ENCODE assay signal across 28 cellular contexts in the genomic region with DNA sequence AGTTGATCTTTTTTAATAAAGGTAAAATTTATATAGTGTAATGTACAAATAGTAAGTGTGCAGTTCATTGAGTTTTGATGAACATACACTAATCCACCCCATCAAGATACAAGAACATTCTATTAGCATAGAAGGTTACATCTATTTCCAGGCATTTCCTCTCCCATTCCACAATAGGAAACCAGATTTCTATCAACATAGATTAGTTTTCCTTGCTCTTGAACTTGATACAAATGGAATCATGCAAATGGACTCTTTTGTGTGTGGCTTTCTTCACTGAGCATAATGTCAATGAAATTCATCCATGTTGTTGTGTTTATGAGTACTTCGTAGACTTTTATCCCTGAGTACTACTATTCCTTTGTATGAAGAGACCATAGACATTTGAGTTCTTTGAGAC. TPM values are rescaled to one million over a fixed set of nuclear protein-coding genes. Genes with fewer than 3 reads are reported as not detected.
A peak's percentile ranks its signal among the peaks of the same experiment; 100 is the strongest.
DNase-seq lines count a peak whose midpoint lies in the region; ATAC-seq, FAIRE-seq and TF ChIP-seq lines count a peak whose summit lies in the region.
"Had no signal": no experiment of that assay in that cellular context is flagged by ENCODE, and none has a peak within 500 bp of the region (broad histone marks: within the 10 kb centered on the region; RNA-seq: fewer than 3 reads in every experiment).

No MANE protein-coding gene starts in this region.

- peaks cover 20% of the 10 kb centered on the region for H3K36me3 Mint-ChIP-seq in activated naive CD4-positive, alpha-beta T cell treated with anti-CD3 and anti-CD28 coated beads, Interleukin-2, amount 50 U/mL, for 24 hours
- peaks cover 6 to 13% of the 10 kb centered on the region in 2 donors for H3K36me3 Mint-ChIP-seq in activated naive CD4-positive, alpha-beta T cell treated with anti-CD3 and anti-CD28 coated beads, Interleukin-2, amount 50 U/mL, for 72 hours
- peaks cover 4% of the 10 kb centered on the region for H3K36me3 Mint-ChIP-seq in astrocyte (ENCODE audit: low read depth, unreplicated experiment)

- H3K27ac ChIP-seq in OCI-LY1 (ENCODE audit: low read depth, low read length, poor library complexity, severe bottlenecking) (peak overlapping the region; percentile 7), astrocyte (ENCODE audit: low read depth, low read length) (no peak overlapping the region)
- H3K27ac ChIP-seq: C4-2B, gastroesophageal sphincter, thyroid gland had no signal

- no peak overlapping the region for H2AFZ ChIP-seq in OCI-LY1 (ENCODE audit: low read length)
- no peak overlapping the region for H2AFZ ChIP-seq in astrocyte (ENCODE audit: low read depth, low read length)
- H2AFZ ChIP-seq: GM23338 had no signal

- H3K9me3 ChIP-seq in OCI-LY1 (ENCODE audit: low read length) (no peaks in the 10 kb centered on the region), astrocyte (ENCODE audit: insufficient read depth, low read depth, low read length) (no peaks in the 10 kb centered on the region)
- H3K9me3 ChIP-seq: gastroesophageal sphincter, thyroid gland had no signal

- H3K4me3 ChIP-seq in OCI-LY1 (ENCODE audit: low read depth, low read length, poor library complexity, severe bottlenecking) = no peak overlapping the region
- no peak overlapping the region for H3K4me3 ChIP-seq in astrocyte (ENCODE audit: insufficient read depth, low read depth, low read length)
- H3K4me3 ChIP-seq: gastroesophageal sphincter, GM23338, thyroid gland had no signal

- peaks cover 66% of the 10 kb centered on the region for H3K79me2 ChIP-seq in OCI-LY1 (ENCODE audit: insufficient read depth, low read length)
- H3K79me2 ChIP-seq in astrocyte (ENCODE audit: insufficient read depth, low read length) = peaks cover 58% of the 10 kb centered on the region

- H3K27me3 ChIP-seq in OCI-LY1 (ENCODE audit: insufficient read depth, low read length) (no peaks in the 10 kb centered on the region), astrocyte (ENCODE audit: insufficient read depth, low read length) (no peaks in the 10 kb centered on the region)
- H3K27me3 ChIP-seq: gastroesophageal sphincter, thyroid gland had no signal

- H3K36me3 ChIP-seq in OCI-LY1 (ENCODE audit: insufficient read depth, low read length) = peaks cover 20% of the 10 kb centered on the region; the same call in 1 of the 2 replicates
- no peaks in the 10 kb centered on the region for H3K36me3 ChIP-seq in astrocyte (ENCODE audit: insufficient read depth, low read length)
- H3K36me3 ChIP-seq: thyroid gland had no signal

- no peaks in the 10 kb centered on the region for H3K9me3 Mint-ChIP-seq in activated naive CD4-positive, alpha-beta T cell treated with anti-CD3 and anti-CD28 coated beads, Interleukin-2, amount 50 U/mL, for 24 hours
- H3K9me3 Mint-ChIP-seq in activated naive CD4-positive, alpha-beta T cell treated with anti-CD3 and anti-CD28 coated beads, Interleukin-2, amount 50 U/mL, for 72 hours = no peaks in the 10 kb centered on the region
- no peaks in the 10 kb centered on the region for H3K9me3 Mint-ChIP-seq in astrocyte (ENCODE audit: unreplicated experiment)
- H3K9me3 Mint-ChIP-seq: endodermal cell, GM23338 had no signal

- H3K9ac ChIP-seq in OCI-LY1 (ENCODE audit: low read length) (no peak overlapping the region), astrocyte (ENCODE audit: low read length) (no peak overlapping the region)

- TF ChIP-seq CTCF in OCI-LY1 (IDR thresholded peaks at IDR 0.05; ENCODE audit: low read length) = no peak
- no peak for TF ChIP-seq CTCF in astrocyte (IDR thresholded peaks at IDR 0.05; ENCODE audit: insufficient read depth, low read depth, low read length)

- peak; percentile 50 for FAIRE-seq in astrocyte (lab: Jason Lieb, UNC)
- FAIRE-seq: bronchial epithelial cell had no signal

- ATAC-seq in activated naive CD4-positive, alpha-beta T cell treated with anti-CD3 and anti-CD28 coated beads, Interleukin-2, amount 50 U/mL, for 72 hours = no peak
- no peak for ATAC-seq in activated CD4-positive, CD25-positive, alpha-beta regulatory T cell treated with anti-CD3 and anti-CD28 coated beads, Interleukin-2, amount 50 U/mL, for 24 hours
- ATAC-seq: gastroesophageal sphincter; GM23338; sciatic nerve; SK-N-SH treated with all-trans-retinoic acid at 6 μM for 48 hours; stimulated activated naive CD8-positive, alpha-beta T cell treated with anti-CD3 and anti-CD28 coated beads, Interleukin-15, Interleukin-2, amounts not matched to agents 100 U/mL and 50 U/mL, for 24 hours had no signal

- peaks cover 83% of the 10 kb centered on the region for H3K4me1 Mint-ChIP-seq in activated naive CD4-positive, alpha-beta T cell treated with anti-CD3 and anti-CD28 coated beads, Interleukin-2, amount 50 U/mL, for 24 hours
- peaks cover 18% of the 10 kb centered on the region for H3K4me1 Mint-ChIP-seq in astrocyte (ENCODE audit: low read depth, unreplicated experiment)

- H3K4me2 ChIP-seq in OCI-LY1 (ENCODE audit: low read length) = no peak overlapping the region
- no peak overlapping the region for H3K4me2 ChIP-seq in astrocyte (ENCODE audit: low read length)
- H3K4me2 ChIP-seq: GM23338 had no signal

- no peaks in the 10 kb centered on the region for H3K9me2 ChIP-seq in OCI-LY1 (ENCODE audit: low read depth, low read length)

- H3K27ac Mint-ChIP-seq in activated naive CD4-positive, alpha-beta T cell treated with anti-CD3 and anti-CD28 coated beads, Interleukin-2, amount 50 U/mL, for 24 hours = peak overlapping the region; percentile 59
- no peak overlapping the region for H3K27ac Mint-ChIP-seq in activated naive CD4-positive, alpha-beta T cell treated with anti-CD3 and anti-CD28 coated beads, Interleukin-2, amount 50 U/mL, for 72 hours
- H3K27ac Mint-ChIP-seq in astrocyte (ENCODE audit: unreplicated experiment) = no peak overlapping the region
- H3K27ac Mint-ChIP-seq: endodermal cell, GM23338 had no signal

- H3K4me3 Mint-ChIP-seq in activated naive CD4-positive, alpha-beta T cell treated with anti-CD3 and anti-CD28 coated beads, Interleukin-2, amount 50 U/mL, for 24 hours = no peak overlapping the region
- H3K4me3 Mint-ChIP-seq in astrocyte (ENCODE audit: unreplicated experiment) = no peak overlapping the region
- H3K4me3 Mint-ChIP-seq: endodermal cell, GM23338 had no signal

- H3K4me1 ChIP-seq in OCI-LY1 (ENCODE audit: insufficient read depth, low read length, severe bottlenecking) (peaks cover 31% of the 10 kb centered on the region), astrocyte (ENCODE audit: insufficient read depth, low read length) (peaks cover 5% of the 10 kb centered on the region)

- H3F3A ChIP-seq in OCI-LY1 (ENCODE audit: insufficient read depth, low read length) = no peaks in the 10 kb centered on the region; the same call in 1 of the 2 replicates

- no peaks in the 10 kb centered on the region for H4K20me1 ChIP-seq in OCI-LY1 (ENCODE audit: insufficient read depth, low read length)
- peaks cover 7% of the 10 kb centered on the region for H4K20me1 ChIP-seq in astrocyte (ENCODE audit: insufficient read depth, low read length)

- no peak for DNase-seq in activated naive CD4-positive, alpha-beta T cell treated with anti-CD3 and anti-CD28 coated beads, Interleukin-2, amount 50 U/mL, for 72 hours (ENCODE audit: low spot score in 2 of 2)
- no peak for DNase-seq in astrocyte (ENCODE audit: low read depth)
- peak; percentile 30 for DNase-seq in pulmonary artery endothelial cell (ENCODE audit: low read depth, low spot score)
- DNase-seq in GM19240 (ENCODE audit: insufficient read length, low spot score) = no peak
- no peak for DNase-seq in NK-92 treated with Interleukin-12 subunit alpha and Interleukin-12 subunit beta, amount 100 ng/mL, for 24 hours (lab: John Stamatoyannopoulos, UW)
- DNase-seq: activated CD4-positive, CD25-positive, alpha-beta regulatory T cell; activated CD8-positive, alpha-beta memory T cell treated with anti-CD3 and anti-CD28 coated beads, Interleukin-2, amount 10 ng/mL, durations not matched to agents 7 days and 5 days; amniotic stem cell; cortex of kidney; endodermal cell; hypothalamus; NCI-H1105 treated with DMSO at 0.1 percent for 48 hours; NCI-H2081 treated with DMSO at 0.1 percent for 48 hours; NCI-H446; OCI-M1; stimulated activated CD4-positive, alpha-beta T cell treated with anti-CD3 and anti-CD28 coated beads, Interleukin-15, amount 100 ng/mL, for 24 hours; stimulated activated naive CD8-positive, alpha-beta T cell treated with anti-CD3 and anti-CD28 coated beads, Interleukin-15, Interleukin-2, amounts not matched to agents 100 U/mL and 50 U/mL, for 24 hours; T1000; thyroid gland had no signal

- H3K27me3 Mint-ChIP-seq in activated naive CD4-positive, alpha-beta T cell treated with anti-CD3 and anti-CD28 coated beads, Interleukin-2, amount 50 U/mL, for 24 hours = no peaks in the 10 kb centered on the region
- H3K27me3 Mint-ChIP-seq in astrocyte (ENCODE audit: low read depth, unreplicated experiment) = no peaks in the 10 kb centered on the region
- H3K27me3 Mint-ChIP-seq: activated CD8-positive, alpha-beta memory T cell treated with anti-CD3 and anti-CD28 coated beads, Interleukin-2, amount 10 ng/mL, durations not matched to agents 7 days and 5 days had no signal

RNA-seq across cellular contexts. Expression of gene STYX, which starts 10.8 kb away (rescaled TPM):
- total RNA-seq in activated naive CD4-positive, alpha-beta T cell treated with anti-CD3 and anti-CD28 coated beads, Interleukin-2, amount 50 U/mL, for 72 hours = 10 to 100 TPM; 12.8 to 20.9 TPM
- total RNA-seq in astrocyte (24.3 and 26.3 TPM in 2 replicates), pulmonary artery endothelial cell (20.0 and 26.4 TPM in 2 replicates)

RNA-seq across cellular contexts. Expression of gene PSMC6, which starts 33.8 kb away (rescaled TPM):
- 100 to 1,000 TPM; 115 to 156 TPM for total RNA-seq in activated naive CD4-positive, alpha-beta T cell treated with anti-CD3 and anti-CD28 coated beads, Interleukin-2, amount 50 U/mL, for 72 hours
- 70.0 and 74.1 TPM in 2 replicates for total RNA-seq in astrocyte
- total RNA-seq in pulmonary artery endothelial cell = 95.8 and 154 TPM in 2 replicates

RNA-seq across cellular contexts. Expression of gene ERO1A, which starts 45.4 kb away (rescaled TPM):
- total RNA-seq in activated naive CD4-positive, alpha-beta T cell treated with anti-CD3 and anti-CD28 coated beads, Interleukin-2, amount 50 U/mL, for 72 hours = 100 to 1,000 TPM in 1 of 2 donors, 10 to 100 TPM in 1; 95.7 to 205 TPM
- 80.5 and 94.0 TPM in 2 replicates for total RNA-seq in astrocyte
- 63.3 and 81.4 TPM in 2 replicates for total RNA-seq in pulmonary artery endothelial cell

RNA-seq across cellular contexts. Expression of gene GNPNAT1, which starts 50.7 kb away (rescaled TPM):
- total RNA-seq in activated naive CD4-positive, alpha-beta T cell treated with anti-CD3 and anti-CD28 coated beads, Interleukin-2, amount 50 U/mL, for 72 hours = 10 to 100 TPM; 20.9 to 26.3 TPM
- total RNA-seq in astrocyte = 32.4 and 37.7 TPM in 2 replicates
- total RNA-seq in pulmonary artery endothelial cell = 46.2 and 47.8 TPM in 2 replicates
